8 cellular contexts compared by ENCODE assay signal in the genomic region with DNA sequence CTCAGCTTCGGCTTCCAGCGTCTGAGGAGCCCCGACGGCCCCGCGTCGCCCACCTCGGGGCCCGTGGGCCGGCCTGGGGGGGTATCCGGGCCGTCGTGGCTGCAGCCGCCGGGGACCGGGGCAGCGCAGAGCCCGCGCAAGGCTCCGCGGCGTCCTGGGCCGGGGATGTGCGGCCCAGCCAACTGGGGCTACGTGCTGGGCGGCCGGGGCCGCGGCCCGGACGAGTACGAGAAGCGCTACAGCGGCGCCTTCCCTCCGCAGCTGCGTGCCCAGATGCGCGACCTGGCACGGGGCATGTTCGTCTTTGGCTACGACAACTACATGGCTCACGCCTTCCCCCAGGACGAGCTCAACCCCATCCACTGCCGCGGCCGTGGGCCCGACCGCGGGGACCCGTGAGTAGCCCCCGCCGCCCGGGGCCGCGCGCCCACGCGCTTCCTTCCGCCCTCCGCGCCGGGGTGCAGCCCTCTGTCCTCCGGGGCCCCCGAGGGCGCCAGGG. TPM values are rescaled to one million over a fixed set of nuclear protein-coding genes. Genes with fewer than 3 reads are reported as not detected.
DNase-seq lines count a peak whose midpoint lies in the region; ATAC-seq and TF ChIP-seq lines count a peak whose summit lies in the region.

No MANE protein-coding gene starts in this region.

- peak overlapping the region; percentile 94 for H3K4me3 ChIP-seq in Caco-2 (ENCODE audit: low read depth, low read length)
- peak overlapping the region; percentile 62 for H3K4me3 ChIP-seq in effector memory CD4-positive, alpha-beta T cell (ENCODE audit: insufficient read depth, low read depth, low read length, poor library complexity, severe bottlenecking)
- H3K4me3 ChIP-seq in mesendoderm (ENCODE audit: low read length) = peak overlapping the region; percentile 93
- peak overlapping the region; percentile 35 to 96 (median 95) for H3K4me3 ChIP-seq in subcutaneous abdominal adipose tissue (ENCODE audit: low read depth in 1 of 5, low read length in 5 of 5)

- peak; percentile 17 for ATAC-seq in GM21528 (IDR thresholded peaks at IDR 0.05; ENCODE audit: low FRiP score, unreplicated experiment)

- no peaks in the 10 kb centered on the region for H3K9me3 Mint-ChIP-seq in Caco-2 (ENCODE audit: unreplicated experiment)

- H3K4me3 Mint-ChIP-seq in Caco-2 (ENCODE audit: unreplicated experiment) = peak overlapping the region; percentile 77

- no peaks in the 10 kb centered on the region for H3K27me3 ChIP-seq in Caco-2 (replicated peaks; ENCODE audit: control insufficient read depth, insufficient read depth, low read length)
- H3K27me3 ChIP-seq in effector memory CD4-positive, alpha-beta T cell (replicated peaks; ENCODE audit: control insufficient read depth, insufficient read depth, low read length, poor library complexity, severe bottlenecking) = no peaks in the 10 kb centered on the region
- H3K27me3 ChIP-seq in mesendoderm (ENCODE audit: insufficient read depth, low read length, poor library complexity) = no peaks in the 10 kb centered on the region
- no peaks in the 10 kb centered on the region for H3K27me3 ChIP-seq in subcutaneous abdominal adipose tissue (ENCODE audit: control insufficient read depth in 5 of 5, insufficient read depth in 4 of 5, low read length in 5 of 5)

- POLR2A ChIA-PET in Caco-2 (lab: Charles Lee) = interaction anchor here (0.6 kb wide), 1 partner anchor 65 kb away, joined by 3 read pairs; no protein-coding TSS in a partner anchor

- H3K56ac ChIP-seq in mesendoderm (ENCODE audit: low read length) = peak overlapping the region; percentile 97

- WGBS in mesendoderm (ENCODE audit: extremely low coverage, insufficient coverage, low lambda C conversion rate) = no CpG with 5 or more reads among the region's 66 CpGs

- H3K9ac ChIP-seq in mesendoderm (ENCODE audit: low read length) (peak overlapping the region; percentile 95), subcutaneous abdominal adipose tissue (ENCODE audit: low read length in 5 of 5) (peak overlapping the region; percentile 56 to 96 (median 93))

- H2BK5ac ChIP-seq in mesendoderm (ENCODE audit: low read length) = no peak overlapping the region

- H3K18ac ChIP-seq in mesendoderm (ENCODE audit: low read length) = peak overlapping the region; percentile 89

- intact Hi-C loops in Caco-2 (cut with micrococcal nuclease; ENCODE audit: unreplicated experiment) = loop anchor here (1.0 to 5.0 kb wide), 4 partner anchors 50 to 446 kb away; partner anchors contain the start of genes ARL8B and BHLHE40

- peak overlapping the region; percentile 39 for H2BK120ac ChIP-seq in mesendoderm (ENCODE audit: low read depth, low read length)

- peaks cover 22% of the 10 kb centered on the region for H3K79me2 ChIP-seq in mesendoderm (ENCODE audit: control insufficient read depth, insufficient read depth, low read length)

- no peak overlapping the region for H2BK15ac ChIP-seq in mesendoderm (replicated peaks; ENCODE audit: low read depth)

- peak overlapping the region; percentile 97 for H3K4ac ChIP-seq in mesendoderm (ENCODE audit: low read depth, low read length)

- H3K9me3 ChIP-seq in Caco-2 = no peaks in the 10 kb centered on the region
- no peaks in the 10 kb centered on the region for H3K9me3 ChIP-seq in effector memory CD4-positive, alpha-beta T cell (ENCODE audit: control insufficient read depth, low read length)
- no peaks in the 10 kb centered on the region for H3K9me3 ChIP-seq in subcutaneous abdominal adipose tissue (ENCODE audit: control insufficient read depth in 5 of 5, low read length in 5 of 5)

- no peak overlapping the region for H4K5ac ChIP-seq in mesendoderm (ENCODE audit: low read length)

- H3K36me3 Mint-ChIP-seq in Caco-2 (ENCODE audit: insufficient read depth, unreplicated experiment) = peaks cover 43% of the 10 kb centered on the region

- CTCF ChIA-PET in Caco-2 (lab: Charles Lee) = no interaction called here

- TF ChIP-seq CTCF in Caco-2 (IDR thresholded peaks at IDR 0.05; ENCODE audit: insufficient read depth in 1 of 2, low read depth in 1 of 2, low read length in 1 of 2, severe bottlenecking in 1 of 2, unreplicated experiment in 1 of 2) = no peak

- peak overlapping the region; percentile 82 for H3K27ac ChIP-seq in effector memory CD4-positive, alpha-beta T cell (ENCODE audit: insufficient read depth, low read length, poor library complexity, severe bottlenecking)
- H3K27ac ChIP-seq in mesendoderm (ENCODE audit: low read depth, low read length) (peak overlapping the region; percentile 69), subcutaneous abdominal adipose tissue (ENCODE audit: low read depth, low read length) (peak overlapping the region; percentile 90)

- peak overlapping the region; percentile 90 for H3K4me2 ChIP-seq in mesendoderm (ENCODE audit: low read length)

- H3K27ac Mint-ChIP-seq in Caco-2 (ENCODE audit: unreplicated experiment) = peak overlapping the region; percentile 95

- H3K79me1 ChIP-seq in mesendoderm (ENCODE audit: low read length) = peaks cover 14% of the 10 kb centered on the region

- no peak overlapping the region for H2AK5ac ChIP-seq in mesendoderm (ENCODE audit: low read length)

- H4K8ac ChIP-seq in mesendoderm (ENCODE audit: low read depth, low read length) = no peak overlapping the region

- H3K27me3 Mint-ChIP-seq in Caco-2 (ENCODE audit: insufficient read depth, unreplicated experiment) = no peaks in the 10 kb centered on the region

- H3K36me3 ChIP-seq in Caco-2 (ENCODE audit: control insufficient read depth, insufficient read depth, low read length) (no peaks in the 10 kb centered on the region; the same call in 1 of the 2 replicates), mesendoderm (ENCODE audit: control insufficient read depth, insufficient read depth, low read length) (no peaks in the 10 kb centered on the region), subcutaneous abdominal adipose tissue (ENCODE audit: control insufficient read depth in 5 of 5, insufficient read depth in 5 of 5, low read length in 5 of 5) (peaks cover 0 to 3% (median 0%) of the 10 kb centered on the region in 5 donors)
- no peaks in the 10 kb centered on the region for H3K36me3 ChIP-seq in effector memory CD4-positive, alpha-beta T cell (ENCODE audit: control insufficient read depth, insufficient read depth, low read length)

- peaks cover 17% of the 10 kb centered on the region; the same call in 1 of the 2 replicates for H3K4me1 ChIP-seq in Caco-2
- peaks cover 15% of the 10 kb centered on the region for H3K4me1 ChIP-seq in effector memory CD4-positive, alpha-beta T cell (ENCODE audit: control insufficient read depth, insufficient read depth, low read length, poor library complexity, severe bottlenecking)
- peaks cover 8% of the 10 kb centered on the region for H3K4me1 ChIP-seq in mesendoderm (ENCODE audit: control insufficient read depth, low read depth, low read length)
- peaks cover 5 to 35% (median 32%) of the 10 kb centered on the region in 5 donors for H3K4me1 ChIP-seq in subcutaneous abdominal adipose tissue (ENCODE audit: control insufficient read depth in 5 of 5, insufficient read depth in 5 of 5, low read length in 5 of 5)

- peak overlapping the region; percentile 74 for H3K23ac ChIP-seq in mesendoderm (ENCODE audit: low read length)

- BruUV-seq in Caco-2 (replicated peaks; lab: Mats Ljungman, UMichigan) = no TSS peak

- peaks cover 18% of the 10 kb centered on the region for H3K4me1 Mint-ChIP-seq in Caco-2 (ENCODE audit: low read depth, unreplicated experiment)

- DNase-seq in Caco-2 (no peak), HuH-7 (ENCODE audit: low spot score) (peak; percentile 45), mesendoderm (peak; percentile 65), NCI-H2196 treated with DMSO at 0.1 percent for 48 hours (lab: John Stamatoyannopoulos, UW; ENCODE audit: unreplicated experiment) (no peak)
- peak; percentile 44 to 56 for DNase-seq in activated CD4-positive, alpha-beta T cell treated with anti-CD3 and anti-CD28 coated beads, Interleukin-2, amount 50 U/mL, for 48 hours
- DNase-seq in effector memory CD4-positive, alpha-beta T cell = peak; percentile 25 to 34 (median 27)

RNA-seq across cellular contexts. Expression of gene EDEM1, which starts 0.5 kb away (rescaled TPM):
- total RNA-seq in Caco-2 (2022) = 42.6 and 51.3 TPM in 2 replicates
- polyA plus RNA-seq in mesendoderm (2013, experiment 1 of 2) = 4.2 TPM
- polyA plus RNA-seq in mesendoderm (2013, experiment 2 of 2) = 4.4 TPM

Comparison
In these comparisons a context has a peak if more than half of its experiments do, and no peak if none do; other contexts are left out.
1. DNase-seq: peak in HuH-7 (single experiment), activated CD4-positive, alpha-beta T cell treated with anti-CD3 and anti-CD28 coated beads, Interleukin-2, amount 50 U/mL, for 48 hours (2 of 2), effector memory CD4-positive, alpha-beta T cell (3 of 3) and mesendoderm (single experiment); none in Caco-2 (0 of 2) and NCI-H2196 treated with DMSO at 0.1 percent for 48 hours (single experiment).
2. Peak in every context shown above with its lines, with median percentiles within 50 percentile points of each other: H3K4me3 ChIP-seq and H3K27ac ChIP-seq.